Comparison of ENCODE assay signal across 14 cellular contexts in the genomic region with DNA sequence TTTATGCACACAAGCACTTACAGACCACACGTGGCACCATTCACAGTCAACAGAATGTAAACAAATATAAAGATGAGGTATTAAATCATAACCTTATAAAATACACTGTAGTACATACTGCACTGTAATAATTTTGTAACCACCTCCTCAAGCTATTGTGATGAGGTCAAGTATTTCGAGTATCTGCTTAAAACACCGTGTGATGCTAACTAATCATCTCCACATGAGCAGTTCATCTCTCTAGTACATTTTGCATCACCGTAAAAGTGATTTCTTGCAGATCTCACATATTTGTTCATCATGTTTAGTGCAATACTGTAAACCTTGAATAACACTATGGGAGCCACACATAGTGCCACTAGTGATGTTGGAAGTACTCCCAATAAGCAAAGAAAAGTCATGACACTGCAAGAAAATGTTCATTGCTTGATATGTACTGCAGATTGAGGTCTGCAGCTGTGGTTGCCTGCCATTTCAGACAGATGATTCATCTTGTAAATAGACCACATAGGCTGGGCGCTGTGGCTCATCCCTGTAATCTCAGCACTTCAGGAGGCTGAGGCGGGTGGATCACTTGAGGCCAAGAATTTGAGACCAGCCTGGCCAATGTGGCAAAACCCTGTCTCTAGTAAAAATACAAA.
A peak's percentile ranks its signal among the peaks of the same experiment; 100 is the strongest.
DNase-seq lines count a peak whose midpoint lies in the region; ATAC-seq lines count a peak whose summit lies in the region.
"Had no signal": no experiment of that assay in that cellular context is flagged by ENCODE, and none has a peak within 500 bp of the region (broad histone marks: within the 10 kb centered on the region; RNA-seq: fewer than 3 reads in every experiment).

No MANE protein-coding gene starts in this region.

- no peak for ATAC-seq in HG03139 (IDR thresholded peaks at IDR 0.05; ENCODE audit: unreplicated experiment)
- ATAC-seq in GM19463 (IDR thresholded peaks at IDR 0.05; ENCODE audit: unreplicated experiment): no peak
- ATAC-seq: activated naive CD8-positive, alpha-beta T cell treated with anti-CD3 and anti-CD28 coated beads, Interleukin-2, amount 50 U/mL, for 24 hours; natural killer cell had no signal

- in situ Hi-C loops in KBM-7 (cut with MboI; ENCODE audit: low pct_unique_long_range_greater_than_20kb, low sequenced_read_pairs): no loop called here

- DNase-seq in DMS53 treated with DMSO at 0.1 percent for 48 hours (lab: John Stamatoyannopoulos, UW; ENCODE audit: unreplicated experiment) (peak; percentile 15), LoVo (ENCODE audit: low spot score) (peak; percentile 39), astrocyte of the hippocampus (ENCODE audit: low read depth, low spot score) (peak; percentile 69), kidney tubule cell (ENCODE audit: low spot score) (peak; percentile 79), KBM-7 (no peak)
- DNase-seq in activated CD4-positive, alpha-beta T cell treated with anti-CD3 and anti-CD28 coated beads, Interleukin-2, amount 50 U/mL, for 1 hour: no peak
- DNase-seq: activated naive CD8-positive, alpha-beta T cell treated with anti-CD3 and anti-CD28 coated beads, Interleukin-2, amount 50 U/mL, for 24 hours; Caco-2; immature natural killer cell; natural killer cell; NCI-H187 treated with DMSO at 0.1 percent for 48 hours; small intestine had no signal

Comparison
In these comparisons a context has a peak if more than half of its experiments do, and no peak if none do; other contexts are left out.
1. DNase-seq: peak in DMS53 treated with DMSO at 0.1 percent for 48 hours (single experiment), LoVo (single experiment), astrocyte of the hippocampus (single experiment) and kidney tubule cell (single experiment); none in activated CD4-positive, alpha-beta T cell treated with anti-CD3 and anti-CD28 coated beads, Interleukin-2, amount 50 U/mL, for 1 hour (single experiment) and KBM-7 (single experiment).